Comparison of ENCODE assay signal across 30 cellular contexts in the genomic region with DNA sequence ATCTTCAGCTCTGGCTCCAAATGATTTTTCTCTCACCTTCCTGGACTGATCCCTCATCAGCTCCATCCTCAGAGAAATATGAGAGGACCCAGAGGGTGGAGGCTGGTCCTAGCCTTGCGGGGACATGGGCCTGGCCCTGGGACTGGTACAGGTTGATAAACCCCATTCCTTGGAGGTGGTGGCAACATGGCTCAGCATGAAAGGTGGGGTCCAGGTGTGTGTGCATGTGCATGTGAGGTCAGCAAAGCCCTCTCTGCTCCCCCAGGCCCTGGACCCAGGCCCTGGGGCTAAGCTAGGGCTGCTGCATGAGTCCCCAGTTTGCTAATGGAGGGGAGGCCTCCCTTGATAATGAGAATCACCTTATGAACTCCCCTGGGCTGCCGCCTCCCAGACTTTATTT.
"Had no signal": no experiment of that assay in that cellular context is flagged by ENCODE, and none has a peak within 500 bp of the region (broad histone marks: within the 10 kb centered on the region; RNA-seq: fewer than 3 reads in every experiment).

No MANE protein-coding gene starts in this region.

- H3K9me3 ChIP-seq: neutrophil, psoas muscle, right lobe of liver, sigmoid colon, stomach, thoracic aorta, thyroid gland, tibial nerve, upper lobe of left lung, vagina had no signal

- H3K4me1 Mint-ChIP-seq: naive thymus-derived CD4-positive, alpha-beta T cell; natural killer cell; nephron; stimulated activated effector memory CD8-positive, alpha-beta T cell treated with anti-CD3 and anti-CD28 coated beads, Interleukin-12 subunit alpha, Interleukin-12 subunit beta, amount 100 ng/mL, for 72 hours; stimulated activated naive B cell treated with anti-CD40 and anti-IgM and Interleukin-4, amounts not matched to agents 10 μg/mL and 1 μg/mL and 100 μg/mL, for 72 hours had no signal

- H3K4me3 Mint-ChIP-seq: naive thymus-derived CD4-positive, alpha-beta T cell; natural killer cell; nephron; neural progenitor cell; stimulated activated effector memory CD8-positive, alpha-beta T cell treated with anti-CD3 and anti-CD28 coated beads, Interleukin-12 subunit alpha, Interleukin-12 subunit beta, amount 100 ng/mL, for 72 hours; stimulated activated naive B cell treated with anti-CD40 and anti-IgM and Interleukin-4, amounts not matched to agents 10 μg/mL and 1 μg/mL and 100 μg/mL, for 72 hours; stimulated activated naive CD8-positive, alpha-beta T cell treated with anti-CD3 and anti-CD28 coated beads, Interleukin-15, Interleukin-2, amounts not matched to agents 100 ng/mL and 50 ng/mL, for 24 hours had no signal

- H3K27ac Mint-ChIP-seq: naive thymus-derived CD4-positive, alpha-beta T cell; natural killer cell; neural progenitor cell; progenitor cell of endocrine pancreas; stimulated activated effector memory CD8-positive, alpha-beta T cell treated with anti-CD3 and anti-CD28 coated beads, Interleukin-12 subunit alpha, Interleukin-12 subunit beta, amount 100 ng/mL, for 72 hours; stimulated activated naive B cell treated with anti-CD40 and anti-IgM and Interleukin-4, amounts not matched to agents 10 μg/mL and 1 μg/mL and 100 μg/mL, for 72 hours; stimulated activated naive CD8-positive, alpha-beta T cell treated with anti-CD3 and anti-CD28 coated beads, Interleukin-15, Interleukin-2, amounts not matched to agents 100 ng/mL and 50 ng/mL, for 24 hours had no signal

- H3K27ac ChIP-seq: neural progenitor cell, neutrophil, parathyroid adenoma, psoas muscle, right lobe of liver, sigmoid colon, stomach, thoracic aorta, thyroid gland, tibial nerve, upper lobe of left lung, vagina had no signal

- H3K27me3 Mint-ChIP-seq: progenitor cell of endocrine pancreas had no signal

- H3K4me3 ChIP-seq: neural progenitor cell, psoas muscle, right lobe of liver, sigmoid colon, stomach, thoracic aorta, thyroid gland, tibial nerve, upper lobe of left lung, vagina had no signal

- DNase-seq: naive thymus-derived CD4-positive, alpha-beta T cell; natural killer cell; nucleus accumbens; posterior cingulate gyrus; right cardiac atrium; sigmoid colon; small intestine; stimulated activated CD4-positive, alpha-beta T cell treated with anti-CD3 and anti-CD28 coated beads, Interleukin-15, amount 100 ng/mL, for 24 hours; stimulated activated CD4-positive, alpha-beta T cell treated with anti-CD3 and anti-CD28 coated beads, Interleukin-2, amount 100 ng/mL, for 24 hours; stimulated activated CD4-positive, alpha-beta T cell treated with anti-CD3 and anti-CD28 coated beads, Interleukin-2, amount 100 ng/mL, for 48 hours; stimulated activated CD4-positive, alpha-beta T cell treated with anti-CD3 and anti-CD28 coated beads, Interleukin-4, amount 100 ng/mL, for 24 hours; stimulated activated naive B cell treated with anti-CD40 and anti-IgM and Interleukin-4, amounts not matched to agents 10 μg/mL and 1 μg/mL and 100 μg/mL, for 72 hours; stimulated activated naive CD4-positive, alpha-beta T cell treated with Interleukin-2 at 50 U/mL for 16 hours; stomach; thyroid gland; trophoblast cell; upper lobe of left lung had no signal

- H3K27me3 ChIP-seq: neural progenitor cell, right lobe of liver, thyroid gland, upper lobe of left lung, vagina had no signal

- H3K9me3 Mint-ChIP-seq: natural killer cell; nephron; neural progenitor cell; stimulated activated effector memory CD8-positive, alpha-beta T cell treated with anti-CD3 and anti-CD28 coated beads, Interleukin-12 subunit alpha, Interleukin-12 subunit beta, amount 100 ng/mL, for 72 hours; stimulated activated naive B cell treated with anti-CD40 and anti-IgM and Interleukin-4, amounts not matched to agents 10 μg/mL and 1 μg/mL and 100 μg/mL, for 72 hours; stimulated activated naive CD8-positive, alpha-beta T cell treated with anti-CD3 and anti-CD28 coated beads, Interleukin-15, Interleukin-2, amounts not matched to agents 100 ng/mL and 50 ng/mL, for 24 hours had no signal

- FAIRE-seq: small intestine, urothelium cell line had no signal

- H3K36me3 ChIP-seq: neural progenitor cell, neutrophil, right lobe of liver, sigmoid colon, stomach, thoracic aorta, thyroid gland, tibial nerve, upper lobe of left lung, vagina had no signal

- ATAC-seq: naive thymus-derived CD4-positive, alpha-beta T cell; natural killer cell; psoas muscle; right cardiac atrium; right lobe of liver; stimulated activated effector memory CD8-positive, alpha-beta T cell treated with anti-CD3 and anti-CD28 coated beads, Interleukin-12 subunit alpha, Interleukin-12 subunit beta, amount 100 ng/mL, for 72 hours; stimulated activated naive B cell treated with anti-CD40 and anti-IgM and Interleukin-4, amounts not matched to agents 10 μg/mL and 1 μg/mL and 100 μg/mL, for 72 hours had no signal

- H3K4me1 ChIP-seq: parathyroid adenoma, psoas muscle, right lobe of liver, sigmoid colon, stomach, thyroid gland, tibial nerve, upper lobe of left lung, vagina had no signal

- H3K36me3 Mint-ChIP-seq: naive thymus-derived CD4-positive, alpha-beta T cell; natural killer cell; neural progenitor cell; stimulated activated effector memory CD8-positive, alpha-beta T cell treated with anti-CD3 and anti-CD28 coated beads, Interleukin-12 subunit alpha, Interleukin-12 subunit beta, amount 100 ng/mL, for 72 hours; stimulated activated naive B cell treated with anti-CD40 and anti-IgM and Interleukin-4, amounts not matched to agents 10 μg/mL and 1 μg/mL and 100 μg/mL, for 72 hours had no signal
